Comparison of ENCODE assay signal across 1 cellular context in the genomic region with DNA sequence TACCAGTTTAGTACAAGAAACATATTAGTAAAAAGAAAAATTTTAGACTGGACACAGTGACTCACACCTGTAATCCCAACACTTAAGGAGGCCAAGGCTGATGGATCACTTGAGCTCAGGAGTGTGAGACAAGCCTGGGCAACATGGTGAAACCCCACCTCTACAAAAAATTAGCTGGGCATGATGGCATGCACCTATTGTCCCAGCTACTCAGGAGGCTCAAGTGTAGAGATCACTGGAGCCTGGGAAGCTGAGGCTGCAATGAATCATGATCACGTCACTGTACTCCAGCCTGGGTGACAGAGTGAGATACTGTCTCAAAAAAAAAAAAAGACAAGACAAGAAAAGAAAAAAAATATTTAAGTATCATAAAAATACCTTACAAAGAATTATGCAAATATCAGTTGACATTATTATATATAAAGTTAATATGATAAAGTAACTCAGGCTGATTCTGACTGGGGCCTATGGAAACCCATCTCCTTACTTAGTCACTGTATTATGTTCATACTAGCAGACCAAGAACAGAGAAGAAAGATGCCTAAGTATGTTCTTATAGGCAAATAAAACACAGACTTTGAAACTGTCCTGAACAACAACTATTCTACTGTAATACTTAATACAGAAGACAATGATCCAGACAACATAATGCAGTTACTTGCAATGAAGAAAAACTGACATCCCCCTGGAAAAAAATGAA.
TF ChIP-seq lines count a peak whose summit lies in the region.

No MANE protein-coding gene starts in this region.

TF ChIP-seq in SK-N-SH, 30 proteins besides CTCF, POLR2A, EP300 and RAD21:
- TF ChIP-seq, protein P1, sequence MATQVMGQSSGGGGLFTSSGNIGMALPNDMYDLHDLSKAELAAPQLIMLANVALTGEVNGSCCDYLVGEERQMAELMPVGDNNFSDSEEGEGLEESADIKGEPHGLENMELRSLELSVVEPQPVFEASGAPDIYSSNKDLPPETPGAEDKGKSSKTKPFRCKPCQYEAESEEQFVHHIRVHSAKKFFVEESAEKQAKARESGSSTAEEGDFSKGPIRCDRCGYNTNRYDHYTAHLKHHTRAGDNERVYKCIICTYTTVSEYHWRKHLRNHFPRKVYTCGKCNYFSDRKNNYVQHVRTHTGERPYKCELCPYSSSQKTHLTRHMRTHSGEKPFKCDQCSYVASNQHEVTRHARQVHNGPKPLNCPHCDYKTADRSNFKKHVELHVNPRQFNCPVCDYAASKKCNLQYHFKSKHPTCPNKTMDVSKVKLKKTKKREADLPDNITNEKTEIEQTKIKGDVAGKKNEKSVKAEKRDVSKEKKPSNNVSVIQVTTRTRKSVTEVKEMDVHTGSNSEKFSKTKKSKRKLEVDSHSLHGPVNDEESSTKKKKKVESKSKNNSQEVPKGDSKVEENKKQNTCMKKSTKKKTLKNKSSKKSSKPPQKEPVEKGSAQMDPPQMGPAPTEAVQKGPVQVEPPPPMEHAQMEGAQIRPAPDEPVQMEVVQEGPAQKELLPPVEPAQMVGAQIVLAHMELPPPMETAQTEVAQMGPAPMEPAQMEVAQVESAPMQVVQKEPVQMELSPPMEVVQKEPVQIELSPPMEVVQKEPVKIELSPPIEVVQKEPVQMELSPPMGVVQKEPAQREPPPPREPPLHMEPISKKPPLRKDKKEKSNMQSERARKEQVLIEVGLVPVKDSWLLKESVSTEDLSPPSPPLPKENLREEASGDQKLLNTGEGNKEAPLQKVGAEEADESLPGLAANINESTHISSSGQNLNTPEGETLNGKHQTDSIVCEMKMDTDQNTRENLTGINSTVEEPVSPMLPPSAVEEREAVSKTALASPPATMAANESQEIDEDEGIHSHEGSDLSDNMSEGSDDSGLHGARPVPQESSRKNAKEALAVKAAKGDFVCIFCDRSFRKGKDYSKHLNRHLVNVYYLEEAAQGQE (IDR thresholded peaks at IDR 0.05; ENCODE audit: low read depth, low read length) = no peak
- TF ChIP-seq FOSL2 (IDR thresholded peaks at IDR 0.05; ENCODE audit: borderline replicate concordance, low read depth) (peak; percentile 50), CHD2 (IDR thresholded peaks at IDR 0.05; ENCODE audit: low read length, partially characterized antibody) (no peak), TEAD4 (IDR thresholded peaks at IDR 0.05; ENCODE audit: borderline replicate concordance, insufficient read depth) (no peak), SMC3 (IDR thresholded peaks at IDR 0.05; ENCODE audit: low read depth, low read length) (no peak), FOXJ3 (CRISPR knock-in tag; IDR thresholded peaks at IDR 0.05) (no peak), NFIC (IDR thresholded peaks at IDR 0.05; ENCODE audit: borderline replicate concordance) (no peak), POLR2AphosphoS5 (IDR thresholded peaks at IDR 0.05; ENCODE audit: low read depth, low read length) (no peak), TAF1 (IDR thresholded peaks at IDR 0.05; ENCODE audit: borderline replicate concordance, low read depth, low read length) (no peak)
- TF ChIP-seq, protein P2, sequence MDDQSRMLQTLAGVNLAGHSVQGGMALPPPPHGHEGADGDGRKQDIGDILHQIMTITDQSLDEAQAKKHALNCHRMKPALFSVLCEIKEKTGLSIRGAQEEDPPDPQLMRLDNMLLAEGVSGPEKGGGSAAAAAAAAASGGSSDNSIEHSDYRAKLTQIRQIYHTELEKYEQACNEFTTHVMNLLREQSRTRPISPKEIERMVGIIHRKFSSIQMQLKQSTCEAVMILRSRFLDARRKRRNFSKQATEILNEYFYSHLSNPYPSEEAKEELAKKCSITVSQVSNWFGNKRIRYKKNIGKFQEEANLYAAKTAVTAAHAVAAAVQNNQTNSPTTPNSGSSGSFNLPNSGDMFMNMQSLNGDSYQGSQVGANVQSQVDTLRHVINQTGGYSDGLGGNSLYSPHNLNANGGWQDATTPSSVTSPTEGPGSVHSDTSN (IDR thresholded peaks at IDR 0.05) = peak; percentile 68
TF ChIP-seq in SK-N-SH: peak in this region for 2.
